In genomic region chr4:6250235-6250983, GRCh38 we compare ENCODE assay signal across 8 cellular contexts. TPM values are rescaled to one million over a fixed set of nuclear protein-coding genes. Genes with fewer than 3 reads are reported as not detected.
A peak's percentile ranks its signal among the peaks of the same experiment; 100 is the strongest.
DNase-seq lines count a peak whose midpoint lies in the region; ATAC-seq, FAIRE-seq and TF ChIP-seq lines count a peak whose summit lies in the region.

No MANE protein-coding gene starts in this region.

- peaks cover 0 to 10% (median 0%) of the 10 kb centered on the region in 3 donors for H3K4me1 ChIP-seq in esophagus squamous epithelium

- H3K9me3 ChIP-seq in esophagus squamous epithelium: peaks cover 0 to 5% (median 2%) of the 10 kb centered on the region in 3 donors

- no peak overlapping the region for H3K27ac Mint-ChIP-seq in nephron

- intact Hi-C loops in esophagus squamous epithelium (cut with DNase I): loop anchor here (2.0 to 10.0 kb wide), 2 partner anchors 76 to 294 kb away; no protein-coding TSS in a partner anchor

- FAIRE-seq in A204.1 (lab: Jason Lieb, UNC): peak; percentile 56

- WGBS in esophagus squamous epithelium, 2 donors: 16 to 17% methylated on average over 15 of the region's 15 CpGs

- no peaks in the 10 kb centered on the region for H3K9me3 Mint-ChIP-seq in nephron

- H3K27me3 Mint-ChIP-seq in nephron (ENCODE audit: low read depth): peaks cover 59% of the 10 kb centered on the region

- no peaks in the 10 kb centered on the region for H3K36me3 ChIP-seq in esophagus squamous epithelium

- no peak for TF ChIP-seq POLR2A in esophagus squamous epithelium (IDR thresholded peaks at IDR 0.05)

- H3K36me3 Mint-ChIP-seq in nephron (ENCODE audit: low read depth): no peaks in the 10 kb centered on the region

- no peaks in the 10 kb centered on the region for H3K4me1 Mint-ChIP-seq in nephron

- TF ChIP-seq CTCF in esophagus squamous epithelium (IDR thresholded peaks at IDR 0.05): peak; percentile 47 to 88 (median 82)
- peak; percentile 77 to 85 (median 77) for TF ChIP-seq CTCF in nephron (IDR thresholded peaks at IDR 0.05; ENCODE audit: unreplicated experiment in 3 of 3)

- H3K4me3 ChIP-seq in esophagus squamous epithelium: no peak overlapping the region

- no peak overlapping the region for H3K27ac ChIP-seq in esophagus squamous epithelium

- peaks cover 0 to 56% (median 2%) of the 10 kb centered on the region in 4 donors for H3K27me3 ChIP-seq in esophagus squamous epithelium

- no peak overlapping the region for H3K4me3 Mint-ChIP-seq in nephron

- DNase-seq in ELR (ENCODE audit: low read depth) (peak; percentile 60), NCI-H1048 (lab: John Stamatoyannopoulos, UW) (peak; percentile 29), SW 1271 (lab: John Stamatoyannopoulos, UW) (peak; percentile 27 to 58), esophagus squamous epithelium (lab: John Stamatoyannopoulos, UW) (no peak)

- no peak for ATAC-seq in GM19463 (IDR thresholded peaks at IDR 0.05; ENCODE audit: unreplicated experiment)
- no peak for ATAC-seq in GM21515 (IDR thresholded peaks at IDR 0.05; ENCODE audit: unreplicated experiment)

RNA-seq across cellular contexts. Expression of gene WFS1, which starts 19.2 kb away (rescaled TPM):
- total RNA-seq in esophagus squamous epithelium: 10 to 100 TPM in 2 of 4 donors, 1 to 10 TPM in 2; 6.5 to 20.4 (median 9.6) TPM

RNA-seq across cellular contexts. Expression of gene JAKMIP1, which starts 50.1 kb away (rescaled TPM):
- total RNA-seq in esophagus squamous epithelium: 1 to 10 TPM in 3 of 4 donors, under 1 TPM in 1; 0.67 to 1.3 (median 1.1) TPM
